ENCODE assay signal across 11 cellular contexts in the genomic region with DNA sequence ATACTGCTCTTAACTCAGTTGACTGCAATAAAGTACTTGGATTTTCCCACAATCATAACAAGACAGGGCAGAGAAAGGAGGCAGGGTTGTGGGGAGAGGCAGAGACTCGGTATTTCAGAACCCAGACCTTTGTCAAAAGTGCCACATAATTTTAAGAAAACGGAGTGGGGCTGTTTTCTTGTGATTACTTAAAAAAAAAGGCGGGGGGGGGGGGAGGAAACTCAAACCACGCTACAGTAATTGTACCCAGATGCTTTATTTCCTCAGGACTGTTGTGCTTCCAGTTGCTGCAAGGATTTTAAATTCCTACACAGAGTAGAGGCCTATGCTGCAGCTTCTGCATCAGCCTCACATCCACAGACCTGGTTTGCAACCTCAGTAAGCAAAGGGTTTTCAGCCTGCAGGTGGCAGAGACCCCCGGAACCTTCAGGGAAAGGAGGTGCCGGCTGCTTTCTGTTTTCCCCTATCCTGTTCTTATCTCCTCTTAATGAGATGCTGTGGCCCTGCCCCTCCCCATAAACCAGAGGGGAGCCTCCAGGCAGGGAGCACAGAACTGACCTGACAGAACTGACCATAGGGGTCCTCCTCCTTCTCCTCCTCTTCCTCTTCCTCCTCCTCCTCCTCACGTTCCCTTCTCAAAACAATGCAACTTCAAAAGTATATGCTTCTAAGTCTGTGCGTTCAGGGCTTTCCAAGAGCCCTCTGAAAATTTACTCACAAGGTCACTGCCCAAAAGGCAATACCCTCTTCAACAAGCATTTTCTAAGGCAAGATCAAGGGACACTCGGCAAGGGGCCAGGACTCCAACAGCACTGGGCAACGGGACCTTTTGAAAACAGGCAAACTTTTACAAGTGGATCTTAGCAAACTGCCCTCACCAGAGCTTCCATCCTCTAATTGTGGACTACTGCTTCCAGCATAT. TPM values are rescaled to one million over a fixed set of nuclear protein-coding genes. Genes with fewer than 3 reads are reported as not detected.
DNase-seq lines count a peak whose midpoint lies in the region; ATAC-seq lines count a peak whose summit lies in the region.
"Had no signal": no experiment of that assay in that cellular context is flagged by ENCODE, and none has a peak within 500 bp of the region (broad histone marks: within the 10 kb centered on the region; RNA-seq: fewer than 3 reads in every experiment).

No MANE protein-coding gene starts in this region.

- H3K4me1 ChIP-seq in skeletal muscle tissue (ENCODE audit: control insufficient read depth in 3 of 3, insufficient read depth in 3 of 3, low read length in 3 of 3) = peaks cover 37 to 68% (median 44%) of the 10 kb centered on the region in 3 donors

- H3K36me3 Mint-ChIP-seq in activated naive CD4-positive, alpha-beta T cell treated with anti-CD3 and anti-CD28 coated beads, Interleukin-2, amount 50 U/mL, for 24 hours = peaks cover 14% of the 10 kb centered on the region
- H3K36me3 Mint-ChIP-seq in activated naive CD4-positive, alpha-beta T cell treated with anti-CD3 and anti-CD28 coated beads, Interleukin-2, amount 10 ng/mL, durations not matched to agents 7 days and 5 days = peaks cover 32% of the 10 kb centered on the region
- H3K36me3 Mint-ChIP-seq in activated T-cell treated with anti-CD3 and anti-CD28 coated beads, Interleukin-2, amount 50 U/mL, for 72 hours (ENCODE audit: insufficient read depth in 2 of 2) = peaks cover 2 to 8% of the 10 kb centered on the region in 2 donors

- H3K9ac ChIP-seq in skeletal muscle tissue (ENCODE audit: low read depth in 1 of 3, low read length in 3 of 3) = peak overlapping the region in 1 of 3 donors; percentile 35

- no peaks in the 10 kb centered on the region for H3K27me3 ChIP-seq in skeletal muscle tissue (ENCODE audit: control insufficient read depth in 3 of 3, insufficient read depth in 3 of 3, low read length in 3 of 3)
- H3K27me3 ChIP-seq: esophagus muscularis mucosa had no signal

- CTCF ChIA-PET in activated naive CD4-positive, alpha-beta T cell treated with anti-CD3 and anti-CD28 coated beads, Interleukin-2, amount 10 ng/mL, durations not matched to agents 7 days and 5 days (lab: Charles Lee) = interaction anchor here (5.4 kb wide), 1 partner anchor 259 kb away, joined by 40 read pairs; no protein-coding TSS in a partner anchor

- ATAC-seq in activated T-cell treated with anti-CD3 and anti-CD28 coated beads, Interleukin-2, amount 50 U/mL, for 72 hours (replicated peaks in 1 of 2) = peak; percentile 58 to 61
- no peak for ATAC-seq in HG03571 (IDR thresholded peaks at IDR 0.05; ENCODE audit: unreplicated experiment)

- peaks cover 43% of the 10 kb centered on the region for H3K4me1 Mint-ChIP-seq in activated naive CD4-positive, alpha-beta T cell treated with anti-CD3 and anti-CD28 coated beads, Interleukin-2, amount 50 U/mL, for 24 hours
- peaks cover 30% of the 10 kb centered on the region for H3K4me1 Mint-ChIP-seq in activated naive CD4-positive, alpha-beta T cell treated with anti-CD3 and anti-CD28 coated beads, Interleukin-2, amount 10 ng/mL, durations not matched to agents 7 days and 5 days
- peaks cover 21% of the 10 kb centered on the region for H3K4me1 Mint-ChIP-seq in activated T-cell treated with anti-CD3 and anti-CD28 coated beads, Interleukin-2, amount 50 U/mL, for 72 hours (ENCODE audit: low read depth)

- DNase-seq in activated naive CD4-positive, alpha-beta T cell treated with anti-CD3 and anti-CD28 coated beads, Interleukin-2, amount 10 ng/mL, durations not matched to agents 7 days and 5 days = no peak
- peak in 1 of 2 donors; percentile 38 for DNase-seq in activated T-cell treated with anti-CD3 and anti-CD28 coated beads, Interleukin-2, amount 50 U/mL, for 72 hours
- peak; percentile 5 for DNase-seq in iris pigment epithelial cell (ENCODE audit: low read depth)
- no peak for DNase-seq in NCI-H2227 treated with DMSO at 0.1 percent for 48 hours (lab: John Stamatoyannopoulos, UW)
- no peak for DNase-seq in dermis blood vessel endothelial cell
- DNase-seq: Karpas-422, NCI-H345 had no signal

- H3K27me3 Mint-ChIP-seq in activated naive CD4-positive, alpha-beta T cell treated with anti-CD3 and anti-CD28 coated beads, Interleukin-2, amount 50 U/mL, for 24 hours = no peaks in the 10 kb centered on the region
- H3K27me3 Mint-ChIP-seq in activated naive CD4-positive, alpha-beta T cell treated with anti-CD3 and anti-CD28 coated beads, Interleukin-2, amount 10 ng/mL, durations not matched to agents 7 days and 5 days = no peaks in the 10 kb centered on the region
- no peaks in the 10 kb centered on the region for H3K27me3 Mint-ChIP-seq in activated T-cell treated with anti-CD3 and anti-CD28 coated beads, Interleukin-2, amount 50 U/mL, for 72 hours (ENCODE audit: low read depth)

- H3K27ac ChIP-seq in skeletal muscle tissue (ENCODE audit: low read depth, low read length) = no peak overlapping the region
- H3K27ac ChIP-seq: esophagus muscularis mucosa had no signal

- H3K9me3 ChIP-seq in skeletal muscle tissue (ENCODE audit: control insufficient read depth in 3 of 3, low read length in 3 of 3) = no peaks in the 10 kb centered on the region
- H3K9me3 ChIP-seq: esophagus muscularis mucosa had no signal

- H3K36me3 ChIP-seq in skeletal muscle tissue (ENCODE audit: control insufficient read depth in 3 of 3, insufficient read depth in 3 of 3, low read length in 3 of 3) = peaks cover 5 to 9% (median 6%) of the 10 kb centered on the region in 3 donors

- H3K9me3 Mint-ChIP-seq in activated naive CD4-positive, alpha-beta T cell treated with anti-CD3 and anti-CD28 coated beads, Interleukin-2, amount 50 U/mL, for 24 hours = no peaks in the 10 kb centered on the region
- H3K9me3 Mint-ChIP-seq in activated naive CD4-positive, alpha-beta T cell treated with anti-CD3 and anti-CD28 coated beads, Interleukin-2, amount 10 ng/mL, durations not matched to agents 7 days and 5 days = no peaks in the 10 kb centered on the region
- peaks cover 0 to 1% of the 10 kb centered on the region in 2 donors for H3K9me3 Mint-ChIP-seq in activated T-cell treated with anti-CD3 and anti-CD28 coated beads, Interleukin-2, amount 50 U/mL, for 72 hours

- peak overlapping the region; percentile 68 for H3K4me3 Mint-ChIP-seq in activated naive CD4-positive, alpha-beta T cell treated with anti-CD3 and anti-CD28 coated beads, Interleukin-2, amount 50 U/mL, for 24 hours
- H3K4me3 Mint-ChIP-seq in activated naive CD4-positive, alpha-beta T cell treated with anti-CD3 and anti-CD28 coated beads, Interleukin-2, amount 10 ng/mL, durations not matched to agents 7 days and 5 days = no peak overlapping the region
- peak overlapping the region; percentile 65 to 79 for H3K4me3 Mint-ChIP-seq in activated T-cell treated with anti-CD3 and anti-CD28 coated beads, Interleukin-2, amount 50 U/mL, for 72 hours

- H3K27ac Mint-ChIP-seq in activated naive CD4-positive, alpha-beta T cell treated with anti-CD3 and anti-CD28 coated beads, Interleukin-2, amount 50 U/mL, for 24 hours = peak overlapping the region; percentile 63
- no peak overlapping the region for H3K27ac Mint-ChIP-seq in activated naive CD4-positive, alpha-beta T cell treated with anti-CD3 and anti-CD28 coated beads, Interleukin-2, amount 10 ng/mL, durations not matched to agents 7 days and 5 days
- peak overlapping the region; percentile 49 for H3K27ac Mint-ChIP-seq in activated T-cell treated with anti-CD3 and anti-CD28 coated beads, Interleukin-2, amount 50 U/mL, for 72 hours

- peak overlapping the region; percentile 17 to 58 (median 33) for H3K4me3 ChIP-seq in skeletal muscle tissue (ENCODE audit: low read length in 3 of 3)
- H3K4me3 ChIP-seq: esophagus muscularis mucosa had no signal

RNA-seq across cellular contexts. Expression of gene AXIN2, which starts 7.5 kb away (rescaled TPM):
- total RNA-seq in activated T-cell treated with anti-CD3 and anti-CD28 coated beads, Interleukin-2, amount 50 U/mL, for 72 hours = 1 to 10 TPM; 5.9 to 6.9 TPM
- total RNA-seq in skeletal muscle tissue (19.8 TPM), dermis blood vessel endothelial cell (3.1 and 3.6 TPM in 2 replicates)
